Comparison of ENCODE assay signal across 15 cellular contexts in the genomic region with DNA sequence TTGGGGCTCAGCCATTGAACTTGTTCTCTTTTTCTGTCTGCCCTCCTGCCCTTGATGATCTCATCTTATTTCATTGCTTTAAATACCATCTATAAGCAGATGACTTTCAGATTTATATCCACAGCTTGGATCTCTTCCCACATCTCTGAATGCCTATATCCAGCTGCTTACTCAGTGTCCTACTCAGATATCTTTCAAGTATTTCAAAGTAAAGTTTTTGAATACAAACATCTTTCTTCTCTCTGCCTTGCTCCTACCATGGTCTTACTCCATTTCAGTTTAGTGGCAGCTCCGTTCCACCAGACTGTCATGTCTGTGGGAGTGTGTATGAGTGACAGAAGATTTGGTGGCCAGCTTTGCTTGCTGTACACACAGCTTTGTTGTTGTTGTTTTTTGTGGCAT. TPM values are rescaled to one million over a fixed set of nuclear protein-coding genes. Genes with fewer than 3 reads are reported as not detected.
DNase-seq lines count a peak whose midpoint lies in the region; ATAC-seq, FAIRE-seq and TF ChIP-seq lines count a peak whose summit lies in the region.
"Had no signal": no experiment of that assay in that cellular context is flagged by ENCODE, and none has a peak within 500 bp of the region (broad histone marks: within the 10 kb centered on the region; RNA-seq: fewer than 3 reads in every experiment).

No MANE protein-coding gene starts in this region.

- DNase-seq in CD4-positive, CD25-positive, alpha-beta regulatory T cell = no peak
- peak; percentile 20 for DNase-seq in LHCN-M2 (ENCODE audit: low read depth)
- DNase-seq in effector memory CD8-positive, alpha-beta T cell = no peak
- DNase-seq in naive thymus-derived CD8-positive, alpha-beta T cell = no peak
- DNase-seq in small intestine = no peak
- DNase-seq in esophagus muscularis mucosa (ENCODE audit: extremely low spot score) = no peak
- no peak for DNase-seq in Right ventricle myocardium superior
- DNase-seq in spleen = no peak
- DNase-seq: Peyer's patch, transverse colon had no signal

- no peak for ATAC-seq in CD4-positive, CD25-positive, alpha-beta regulatory T cell (ENCODE audit: low read depth in 2 of 2)
- no peak for ATAC-seq in effector memory CD8-positive, alpha-beta T cell (replicated peaks)
- ATAC-seq in naive thymus-derived CD8-positive, alpha-beta T cell = no peak
- no peak for ATAC-seq in Right ventricle myocardium superior (ENCODE audit: poor library complexity)
- ATAC-seq: HCT116 had no signal

- H3K27ac Mint-ChIP-seq in CD4-positive, CD25-positive, alpha-beta regulatory T cell = peak overlapping the region in 2 of 3 donors; percentile 46 to 88
- H3K27ac Mint-ChIP-seq in effector memory CD8-positive, alpha-beta T cell = peak overlapping the region; percentile 3 to 27
- H3K27ac Mint-ChIP-seq in naive thymus-derived CD8-positive, alpha-beta T cell = peak overlapping the region in 8 of 10 donors; percentile 7 to 58 (median 52)

- no peak for TF ChIP-seq CTCF in esophagus muscularis mucosa (IDR thresholded peaks at IDR 0.05)
- no peak for TF ChIP-seq CTCF in spleen (IDR thresholded peaks at IDR 0.05 in 8 of 11, conservative IDR thresholded peaks at IDR 0.05 in 3 of 11)

- peaks cover 31 to 69% (median 48%) of the 10 kb centered on the region in 4 donors for H3K4me1 Mint-ChIP-seq in CD4-positive, CD25-positive, alpha-beta regulatory T cell
- H3K4me1 Mint-ChIP-seq in effector memory CD8-positive, alpha-beta T cell (ENCODE audit: low read depth in 2 of 2) = peaks cover 40 to 69% of the 10 kb centered on the region in 2 donors
- peaks cover 36 to 65% (median 49%) of the 10 kb centered on the region in 4 donors for H3K4me1 Mint-ChIP-seq in naive thymus-derived CD8-positive, alpha-beta T cell

- H3K9me3 ChIP-seq in CD4-positive, CD25-positive, alpha-beta regulatory T cell (ENCODE audit: control insufficient read depth in 2 of 2, low read length in 2 of 2) = no peaks in the 10 kb centered on the region
- H3K9me3 ChIP-seq in small intestine (ENCODE audit: control insufficient read depth, low read depth) (no peaks in the 10 kb centered on the region), esophagus muscularis mucosa (no peaks in the 10 kb centered on the region), spleen (no peaks in the 10 kb centered on the region)
- H3K9me3 ChIP-seq: Peyer's patch, transverse colon had no signal

- H3K27me3 Mint-ChIP-seq in CD4-positive, CD25-positive, alpha-beta regulatory T cell = peaks cover 7% of the 10 kb centered on the region
- no peaks in the 10 kb centered on the region for H3K27me3 Mint-ChIP-seq in effector memory CD8-positive, alpha-beta T cell
- H3K27me3 Mint-ChIP-seq in naive thymus-derived CD8-positive, alpha-beta T cell = no peaks in the 10 kb centered on the region

- no peak for TF ChIP-seq EP300 in esophagus muscularis mucosa (IDR thresholded peaks at IDR 0.05)

- peaks cover 9% of the 10 kb centered on the region for H3K36me3 Mint-ChIP-seq in CD4-positive, CD25-positive, alpha-beta regulatory T cell
- peaks cover 26% of the 10 kb centered on the region for H3K36me3 Mint-ChIP-seq in effector memory CD8-positive, alpha-beta T cell (ENCODE audit: insufficient read depth)
- H3K36me3 Mint-ChIP-seq in naive thymus-derived CD8-positive, alpha-beta T cell = peaks cover 0 to 27% (median 4%) of the 10 kb centered on the region in 3 donors

- no peaks in the 10 kb centered on the region for H3K27me3 ChIP-seq in CD4-positive, CD25-positive, alpha-beta regulatory T cell (ENCODE audit: control insufficient read depth, insufficient read depth, low read length)
- no peaks in the 10 kb centered on the region for H3K27me3 ChIP-seq in small intestine (ENCODE audit: control insufficient read depth in 2 of 2, insufficient read depth in 2 of 2, low read length in 2 of 2)
- H3K27me3 ChIP-seq in esophagus muscularis mucosa = no peaks in the 10 kb centered on the region
- H3K27me3 ChIP-seq in spleen (replicated peaks in 1 of 7) = no peaks in the 10 kb centered on the region
- H3K27me3 ChIP-seq: BLaER1 treated with 17β-estradiol and CSF1 and Interleukin-3, amounts not matched to agents 10 nM and 100 nM; cardiac muscle cell; Peyer's patch; transverse colon had no signal

- H3K27ac ChIP-seq in CD4-positive, CD25-positive, alpha-beta regulatory T cell (ENCODE audit: insufficient read depth, low read length, poor library complexity, severe bottlenecking) = no peak overlapping the region
- H3K27ac ChIP-seq in small intestine (ENCODE audit: low read depth in 1 of 2, low read length in 1 of 2) = no peak overlapping the region
- H3K27ac ChIP-seq in esophagus muscularis mucosa (replicated peaks in 1 of 4) = no peak overlapping the region
- H3K27ac ChIP-seq in spleen = no peak overlapping the region
- H3K27ac ChIP-seq: BLaER1 treated with 17β-estradiol and CSF1 and Interleukin-3, amounts not matched to agents 10 nM and 100 nM; Peyer's patch; transverse colon had no signal

- intact Hi-C loops in esophagus muscularis mucosa (cut with DNase I) = no loop called here
- intact Hi-C loops in Right ventricle myocardium superior (cut with DNase I) = no loop called here
- intact Hi-C loops in spleen (cut with DNase I; ENCODE audit: low total_unique reads) = no loop called here

- no peaks in the 10 kb centered on the region for H3K9me3 Mint-ChIP-seq in CD4-positive, CD25-positive, alpha-beta regulatory T cell
- no peaks in the 10 kb centered on the region for H3K9me3 Mint-ChIP-seq in effector memory CD8-positive, alpha-beta T cell
- H3K9me3 Mint-ChIP-seq in naive thymus-derived CD8-positive, alpha-beta T cell = no peaks in the 10 kb centered on the region

- FAIRE-seq in small intestine (lab: Jason Lieb, UNC) = no peak
- FAIRE-seq: frontal cortex had no signal

- WGBS in small intestine, 3 donors = 64 to 92% (median 89%) methylated on average over 1 of the region's 1 CpG
- 87% methylated on average over 1 of the region's 1 CpG for WGBS in esophagus muscularis mucosa
- 71 to 90% (median 84%) methylated on average over 1 of the region's 1 CpG for WGBS in spleen, 5 donors

- H3K4me1 ChIP-seq in CD4-positive, CD25-positive, alpha-beta regulatory T cell (ENCODE audit: control insufficient read depth, insufficient read depth, low read length, poor library complexity, severe bottlenecking) = peaks cover 9% of the 10 kb centered on the region
- H3K4me1 ChIP-seq in small intestine (ENCODE audit: control insufficient read depth in 2 of 2, insufficient read depth in 1 of 2, low read depth in 1 of 2, low read length in 1 of 2) (peaks cover 2% of the 10 kb centered on the region in 2 donors), esophagus muscularis mucosa (peaks cover 12 to 37% (median 23%) of the 10 kb centered on the region in 4 donors), spleen (peaks cover 2 to 59% (median 18%) of the 10 kb centered on the region in 6 donors)

- peaks cover 15% of the 10 kb centered on the region for H3K36me3 ChIP-seq in CD4-positive, CD25-positive, alpha-beta regulatory T cell (ENCODE audit: control insufficient read depth, insufficient read depth, low read length)
- no peaks in the 10 kb centered on the region for H3K36me3 ChIP-seq in small intestine (ENCODE audit: control insufficient read depth in 2 of 2, insufficient read depth in 2 of 2, low read length in 2 of 2)
- H3K36me3 ChIP-seq in esophagus muscularis mucosa = no peaks in the 10 kb centered on the region
- H3K36me3 ChIP-seq in spleen = peaks cover 0 to 35% (median 0%) of the 10 kb centered on the region in 6 donors
- H3K36me3 ChIP-seq: cardiac muscle cell, Peyer's patch, transverse colon had no signal

- TF ChIP-seq POLR2A in esophagus muscularis mucosa (IDR thresholded peaks at IDR 0.05; ENCODE audit: low read depth) (no peak), spleen (IDR thresholded peaks at IDR 0.05) (no peak)

- peak overlapping the region in 2 of 4 donors; percentile 1 to 5 for H3K4me3 Mint-ChIP-seq in CD4-positive, CD25-positive, alpha-beta regulatory T cell
- peak overlapping the region in 1 of 2 donors; percentile 7 for H3K4me3 Mint-ChIP-seq in effector memory CD8-positive, alpha-beta T cell
- H3K4me3 Mint-ChIP-seq in naive thymus-derived CD8-positive, alpha-beta T cell = no peak overlapping the region

- POLR2A ChIA-PET in naive thymus-derived CD8-positive, alpha-beta T cell (lab: Charles Lee) = no interaction called here

- no peak overlapping the region for H3K4me3 ChIP-seq in CD4-positive, CD25-positive, alpha-beta regulatory T cell (ENCODE audit: low read depth, low read length)
- no peak overlapping the region for H3K4me3 ChIP-seq in small intestine (ENCODE audit: low read depth in 1 of 2, low read length in 2 of 2)
- no peak overlapping the region for H3K4me3 ChIP-seq in esophagus muscularis mucosa
- H3K4me3 ChIP-seq in spleen = no peak overlapping the region
- H3K4me3 ChIP-seq: BLaER1 treated with 17β-estradiol and CSF1 and Interleukin-3, amounts not matched to agents 10 nM and 100 nM; cardiac muscle cell; lung; Peyer's patch; transverse colon had no signal

RNA-seq across cellular contexts. Expression of a gene that starts 59.7 kb away (rescaled TPM):
- 114 TPM for total RNA-seq in CD4-positive, CD25-positive, alpha-beta regulatory T cell
- polyA plus RNA-seq in CD4-positive, CD25-positive, alpha-beta regulatory T cell = 10 to 100 TPM; 21.5 to 58.2 (median 38.8) TPM
- total RNA-seq in LHCN-M2 (2014; rRNA removed) (46.1 and 50.1 TPM in 2 replicates), esophagus muscularis mucosa (10 to 100 TPM; 46.9 to 67.7 (median 55.2) TPM), Right ventricle myocardium superior (34.1 TPM), spleen (100 to 1,000 TPM in 3 of 7 donors, 10 to 100 TPM in 4; 85.0 to 112 (median 95.5) TPM)
- 15.7 TPM for polyA plus RNA-seq in LHCN-M2 (2012)
- total RNA-seq in naive thymus-derived CD8-positive, alpha-beta T cell = 100 to 1,000 TPM; 127 to 135 TPM
- polyA plus RNA-seq in naive thymus-derived CD8-positive, alpha-beta T cell = 10 to 100 TPM; 50.3 to 53.8 (median 50.9) TPM
- polyA plus RNA-seq in small intestine (10 to 100 TPM; 17.5 to 50.8 (median 29.7) TPM), spleen (10 to 100 TPM; 19.6 to 22.2 (median 20.4) TPM)

Comparison
In these comparisons a context has a peak if more than half of its experiments do, and no peak if none do; other contexts are left out.
1. H3K27ac Mint-ChIP-seq: peak in every context shown above with its lines; median percentile 67 in CD4-positive, CD25-positive, alpha-beta regulatory T cell; 52 in naive thymus-derived CD8-positive, alpha-beta T cell; 15 in effector memory CD8-positive, alpha-beta T cell.